ENCODE assay signal across 8 cellular contexts in genomic region chr19:47608908-47609879, GRCh38. TPM values are rescaled to one million over a fixed set of nuclear protein-coding genes. Genes with fewer than 3 reads are reported as not detected.
DNase-seq lines count a peak whose midpoint lies in the region; ATAC-seq and TF ChIP-seq lines count a peak whose summit lies in the region.

Gene BICRA (plus strand): TSS chr19:47609134. CDS start chr19:47673575, 64,441 bp downstream.

- peak within 1 kb of the TSS; percentile 92 for H3K4me3 Mint-ChIP-seq in stimulated activated naive CD8-positive, alpha-beta T cell treated with anti-CD3 and anti-CD28 coated beads, Interleukin-15, Interleukin-2, amounts not matched to agents 100 ng/mL and 50 ng/mL, for 24 hours

- no peaks in the 10 kb centered on the region for H3K9me2 ChIP-seq in neural cell (ENCODE audit: insufficient read depth, low read length)

- H3F3A ChIP-seq in neural cell (ENCODE audit: insufficient read depth, low read length, poor library complexity, severe bottlenecking) = no peaks in the 10 kb centered on the region

- H3K27ac ChIP-seq in DND-41 (ENCODE audit: low read length) (peak within 1 kb of the TSS; percentile 93), KOPT-K1 (ENCODE audit: low read depth, low read length, poor library complexity, severe bottlenecking) (peak within 1 kb of the TSS; percentile 81), RWPE2 (ENCODE audit: poor library complexity, severe bottlenecking) (peak within 1 kb of the TSS; percentile 70), neural cell (ENCODE audit: low read length) (peak within 1 kb of the TSS; percentile 98)

- H3K9me3 Mint-ChIP-seq in stimulated activated naive CD8-positive, alpha-beta T cell treated with anti-CD3 and anti-CD28 coated beads, Interleukin-15, Interleukin-2, amounts not matched to agents 100 ng/mL and 50 ng/mL, for 24 hours = no peaks in the 10 kb centered on the region

- H3K4me1 Mint-ChIP-seq in stimulated activated naive CD8-positive, alpha-beta T cell treated with anti-CD3 and anti-CD28 coated beads, Interleukin-15, Interleukin-2, amounts not matched to agents 100 ng/mL and 50 ng/mL, for 24 hours (ENCODE audit: low read depth) = peaks cover 25% of the 10 kb centered on the region

- ATAC-seq in DND-41 (ENCODE audit: insufficient read depth, low read depth) (peak; percentile 47), GM21723 (IDR thresholded peaks at IDR 0.05; ENCODE audit: unreplicated experiment) (peak; percentile 38), RWPE2 (ENCODE audit: low read depth) (peak; percentile 39)

- H3K36me3 Mint-ChIP-seq in stimulated activated naive CD8-positive, alpha-beta T cell treated with anti-CD3 and anti-CD28 coated beads, Interleukin-15, Interleukin-2, amounts not matched to agents 100 ng/mL and 50 ng/mL, for 24 hours (ENCODE audit: low read depth) = peaks cover 8% of the 10 kb centered on the region

- TF ChIP-seq RAD21 in neural cell (conservative IDR thresholded peaks at IDR 0.05) = no peak

- no peaks in the 10 kb centered on the region for H3K27me3 Mint-ChIP-seq in stimulated activated naive CD8-positive, alpha-beta T cell treated with anti-CD3 and anti-CD28 coated beads, Interleukin-15, Interleukin-2, amounts not matched to agents 100 ng/mL and 50 ng/mL, for 24 hours

- H3K4me2 ChIP-seq in DND-41 (ENCODE audit: insufficient read depth, low read length) = peak within 1 kb of the TSS; percentile 98
- peak within 1 kb of the TSS; percentile 95 for H3K4me2 ChIP-seq in neural cell (ENCODE audit: low read length)

- H3K4me3 ChIP-seq in DND-41 (ENCODE audit: low read depth in 1 of 2, low read length in 2 of 2) (peak within 1 kb of the TSS; percentile 100), RWPE2 (ENCODE audit: severe bottlenecking) (peak within 1 kb of the TSS; percentile 94), foreskin fibroblast (ENCODE audit: low read depth in 1 of 2, low read length in 2 of 2) (peak within 1 kb of the TSS; percentile 83 to 97), neural cell (ENCODE audit: low read length) (peak within 1 kb of the TSS; percentile 100)

- H3K79me2 ChIP-seq in DND-41 (ENCODE audit: insufficient read depth, low read length) (peaks cover 61% of the 10 kb centered on the region), neural cell (replicated peaks; ENCODE audit: insufficient read depth, low read length) (peaks cover 48% of the 10 kb centered on the region)

- H4K20me1 ChIP-seq in DND-41 (ENCODE audit: insufficient read depth, low read length) (peaks cover 40% of the 10 kb centered on the region), neural cell (ENCODE audit: insufficient read depth) (no peaks in the 10 kb centered on the region)

- DNase-seq in DND-41 (peak; percentile 80), RWPE2 (ENCODE audit: low spot score) (no peak), activated gamma-delta T cell treated with Interleukin-2 at 50 U/mL for 16 hours (peak; percentile 81), foreskin fibroblast (peak; percentile 74 to 92)

- peaks cover 22% of the 10 kb centered on the region for H3K4me1 ChIP-seq in DND-41 (ENCODE audit: insufficient read depth, low read length)
- H3K4me1 ChIP-seq in RWPE2 (ENCODE audit: insufficient read depth, poor library complexity, severe bottlenecking) = peaks cover 3% of the 10 kb centered on the region

- H3K36me3 ChIP-seq in DND-41 (ENCODE audit: insufficient read depth, low read length) (peaks cover 3% of the 10 kb centered on the region; the same call in 1 of the 2 replicates), KOPT-K1 (ENCODE audit: insufficient read depth, low read length) (no peaks in the 10 kb centered on the region), RWPE2 (ENCODE audit: low read depth) (peaks cover 4% of the 10 kb centered on the region; the same call in 1 of the 2 replicates), neural cell (ENCODE audit: insufficient read depth, low read length) (no peaks in the 10 kb centered on the region)

- H3K9me3 ChIP-seq in DND-41 (ENCODE audit: insufficient read depth, low read length, severe bottlenecking) (no peaks in the 10 kb centered on the region), KOPT-K1 (ENCODE audit: insufficient read depth, low read length, poor library complexity, severe bottlenecking) (no peaks in the 10 kb centered on the region), RWPE2 (ENCODE audit: severe bottlenecking) (no peaks in the 10 kb centered on the region), neural cell (ENCODE audit: low read length) (no peaks in the 10 kb centered on the region)

- TF ChIP-seq EP300 in neural cell (conservative IDR thresholded peaks at IDR 0.05; ENCODE audit: poor library complexity, severe bottlenecking) = no peak

- H3K9ac ChIP-seq in DND-41 (ENCODE audit: low read depth, low read length) = peak within 1 kb of the TSS; percentile 100
- H3K9ac ChIP-seq in neural cell (ENCODE audit: low read length) = peak within 1 kb of the TSS; percentile 98

- H2AFZ ChIP-seq in DND-41 (ENCODE audit: low read depth, low read length) (peak within 1 kb of the TSS; percentile 94), neural cell (ENCODE audit: low read depth, low read length) (peak within 1 kb of the TSS; percentile 88)

- peak within 1 kb of the TSS; percentile 94 for H3K27ac Mint-ChIP-seq in stimulated activated naive CD8-positive, alpha-beta T cell treated with anti-CD3 and anti-CD28 coated beads, Interleukin-15, Interleukin-2, amounts not matched to agents 100 ng/mL and 50 ng/mL, for 24 hours

- H3K27me3 ChIP-seq in DND-41 (ENCODE audit: insufficient read depth, low read length, poor library complexity) = no peaks in the 10 kb centered on the region
- no peaks in the 10 kb centered on the region for H3K27me3 ChIP-seq in RWPE2 (ENCODE audit: insufficient read depth, poor library complexity, severe bottlenecking)
- no peaks in the 10 kb centered on the region for H3K27me3 ChIP-seq in neural cell (ENCODE audit: insufficient read depth, low read depth, low read length)

- no peak for TF ChIP-seq CTCF in DND-41 (IDR thresholded peaks at IDR 0.05; ENCODE audit: borderline replicate concordance, extremely low read depth, low read length, poor library complexity, severe bottlenecking)
- no peak for TF ChIP-seq CTCF in RWPE2 (IDR thresholded peaks at IDR 0.05; ENCODE audit: poor library complexity, severe bottlenecking)
- no peak for TF ChIP-seq CTCF in foreskin fibroblast (IDR thresholded peaks at IDR 0.05; ENCODE audit: low read depth, low read length)
- TF ChIP-seq CTCF in neural cell (IDR thresholded peaks at IDR 0.05; ENCODE audit: poor library complexity, severe bottlenecking) = no peak

TF ChIP-seq in neural cell, 6 proteins besides CTCF, POLR2A, EP300 and RAD21:
- TF ChIP-seq REST (IDR thresholded peaks at IDR 0.05; ENCODE audit: borderline replicate concordance) (peak; percentile 65), EZH2 (IDR thresholded peaks at IDR 0.05; ENCODE audit: borderline replicate concordance, insufficient read depth, low read length, poor library complexity, severe bottlenecking) (no peak), TAF1 (IDR thresholded peaks at IDR 0.05; ENCODE audit: low read depth) (peak; percentile 29), SMC3 (conservative IDR thresholded peaks at IDR 0.05; ENCODE audit: poor library complexity) (no peak), POLR2AphosphoS5 (IDR thresholded peaks at IDR 0.05) (peak; percentile 74)

RNA-seq across cellular contexts. Expression of gene BICRA, which starts in this region (rescaled TPM):
- polyA plus RNA-seq in neural cell = 0.11 and 3.4 TPM in 2 replicates
- 17.0 and 20.4 TPM in 2 replicates for polyA minus RNA-seq in neural cell
